Comparison of ENCODE assay signal across 11 cellular contexts in the genomic region with DNA sequence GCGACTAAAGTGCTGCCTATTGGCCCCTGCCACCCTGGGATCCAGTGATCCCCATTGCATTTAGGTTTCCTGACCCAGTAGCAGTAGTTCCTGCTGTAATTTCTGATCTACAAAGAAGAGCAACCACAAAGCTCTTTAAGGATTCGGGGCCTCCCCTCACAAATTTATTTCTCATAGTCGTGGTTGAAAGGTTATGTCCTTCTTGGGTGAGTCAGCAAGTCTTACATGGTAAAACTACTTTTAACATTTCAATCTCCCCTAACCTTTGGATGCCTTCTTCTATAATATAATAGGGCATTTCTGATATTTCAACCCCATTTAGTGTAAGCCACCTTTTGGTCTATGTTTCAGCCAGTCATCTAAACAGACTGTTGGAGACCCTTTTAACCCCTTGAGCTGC. TPM values are rescaled to one million over a fixed set of nuclear protein-coding genes. Genes with fewer than 3 reads are reported as not detected.
DNase-seq lines count a peak whose midpoint lies in the region; ATAC-seq, FAIRE-seq and TF ChIP-seq lines count a peak whose summit lies in the region.
"Had no signal": no experiment of that assay in that cellular context is flagged by ENCODE, and none has a peak within 500 bp of the region (broad histone marks: within the 10 kb centered on the region; RNA-seq: fewer than 3 reads in every experiment).

No MANE protein-coding gene starts in this region.

- peak; percentile 4 for FAIRE-seq in RCC 7860 (lab: Jason Lieb, UNC)

- POLR2A ChIA-PET in naive thymus-derived CD8-positive, alpha-beta T cell (lab: Charles Lee) = interaction anchor here (1.0 to 1.2 kb wide), 2 partner anchors 15 to 26 kb away, joined by 3 read pairs; partner anchors contain the start of genes IDH1 and PIKFYVE

- no peaks in the 10 kb centered on the region for H3K4me1 ChIP-seq in endodermal cell (ENCODE audit: control insufficient read depth, insufficient read depth, low read length)

- H3K4me3 ChIP-seq in HFF-Myc (replicated peaks; ENCODE audit: low read depth, low read length) (no peak overlapping the region), endodermal cell (ENCODE audit: low read length) (no peak overlapping the region)
- H3K4me3 ChIP-seq: dorsolateral prefrontal cortex, psoas muscle had no signal

- H3K9ac ChIP-seq in endodermal cell (ENCODE audit: extremely low read depth, low read length, poor library complexity, severe bottlenecking) = no peak overlapping the region

- no peak overlapping the region for H3K27ac ChIP-seq in endodermal cell (ENCODE audit: low read depth, low read length)
- H3K27ac ChIP-seq: dorsolateral prefrontal cortex, psoas muscle had no signal

- H3K4me1 Mint-ChIP-seq in naive thymus-derived CD8-positive, alpha-beta T cell = peaks cover 16 to 34% (median 31%) of the 10 kb centered on the region in 4 donors
- peaks cover 11% of the 10 kb centered on the region for H3K4me1 Mint-ChIP-seq in endodermal cell

- no peak for TF ChIP-seq CTCF in HFF-Myc (IDR thresholded peaks at IDR 0.05; ENCODE audit: low read depth, low read length, missing control alignments)
- TF ChIP-seq CTCF in endodermal cell (conservative IDR thresholded peaks at IDR 0.05) = no peak

- no peak overlapping the region for H3K4me3 Mint-ChIP-seq in naive thymus-derived CD8-positive, alpha-beta T cell
- H3K4me3 Mint-ChIP-seq in endodermal cell = no peak overlapping the region
- H3K4me3 Mint-ChIP-seq: immature natural killer cell had no signal

- H3K36me3 ChIP-seq in endodermal cell (ENCODE audit: control insufficient read depth, insufficient read depth, low read length) = peaks cover 81% of the 10 kb centered on the region

- peak; percentile 57 for ATAC-seq in GM18858 (IDR thresholded peaks at IDR 0.05; ENCODE audit: unreplicated experiment)
- ATAC-seq in naive thymus-derived CD8-positive, alpha-beta T cell = no peak
- ATAC-seq: psoas muscle had no signal

- peaks cover 32 to 94% (median 48%) of the 10 kb centered on the region in 3 donors for H3K36me3 Mint-ChIP-seq in naive thymus-derived CD8-positive, alpha-beta T cell
- H3K36me3 Mint-ChIP-seq in endodermal cell (ENCODE audit: low read depth) = peaks cover 74% of the 10 kb centered on the region

- peaks cover 13% of the 10 kb centered on the region for H3K9me3 ChIP-seq in endodermal cell (ENCODE audit: control insufficient read depth, low read length)
- H3K9me3 ChIP-seq: psoas muscle had no signal

- DNase-seq in HFF-Myc (ENCODE audit: extremely low read depth, low read depth) (peak; percentile 26), RCC 7860 (ENCODE audit: low spot score) (no peak), SKM-1 (lab: John Stamatoyannopoulos, UW; ENCODE audit: unreplicated experiment) (no peak), DMS79 treated with DMSO at 0.1 percent for 48 hours (lab: John Stamatoyannopoulos, UW) (no peak), endodermal cell (no peak)
- no peak for DNase-seq in naive thymus-derived CD8-positive, alpha-beta T cell
- DNase-seq: dorsolateral prefrontal cortex, GDM1, immature natural killer cell, psoas muscle had no signal

- H3K27me3 Mint-ChIP-seq in naive thymus-derived CD8-positive, alpha-beta T cell = no peaks in the 10 kb centered on the region
- H3K27me3 Mint-ChIP-seq in endodermal cell (ENCODE audit: insufficient read depth) = no peaks in the 10 kb centered on the region

- peaks cover 0 to 8% (median 0%) of the 10 kb centered on the region in 9 donors for H3K9me3 Mint-ChIP-seq in naive thymus-derived CD8-positive, alpha-beta T cell
- H3K9me3 Mint-ChIP-seq in endodermal cell = peaks cover 3% of the 10 kb centered on the region
- H3K9me3 Mint-ChIP-seq: immature natural killer cell had no signal

- H3K27ac Mint-ChIP-seq in naive thymus-derived CD8-positive, alpha-beta T cell = peak overlapping the region in 7 of 10 donors; percentile 4 to 80 (median 36)
- H3K27ac Mint-ChIP-seq in endodermal cell = no peak overlapping the region

- 96 to 100% methylated on average over 1 to 3 of the region's 3 CpGs for WGBS in endodermal cell (ENCODE audit: insufficient coverage in 1 of 2, insufficient read length in 1 of 2), 2 experiments

- H3K27me3 ChIP-seq in endodermal cell (ENCODE audit: control insufficient read depth, insufficient read depth, low read length, poor library complexity, severe bottlenecking) = no peaks in the 10 kb centered on the region
- H3K27me3 ChIP-seq: dorsolateral prefrontal cortex had no signal

RNA-seq across cellular contexts. Expression of gene PIKFYVE, which starts 14.9 kb away (rescaled TPM):
- total RNA-seq in naive thymus-derived CD8-positive, alpha-beta T cell = 10 to 100 TPM; 50.6 to 51.2 TPM
- 1 to 10 TPM; 5.3 to 6.6 (median 5.4) TPM for polyA plus RNA-seq in naive thymus-derived CD8-positive, alpha-beta T cell
- total RNA-seq in endodermal cell = 10 to 100 TPM; 34.9 to 41.2 TPM
- polyA plus RNA-seq in endodermal cell (2013, experiment 1 of 2) = 19.7 TPM
- polyA plus RNA-seq in endodermal cell (2013, experiment 2 of 2) = 22.8 TPM

RNA-seq across cellular contexts. Expression of gene IDH1, which starts 26.1 kb away (rescaled TPM):
- total RNA-seq in naive thymus-derived CD8-positive, alpha-beta T cell = 10 to 100 TPM; 20.0 to 20.8 TPM
- polyA plus RNA-seq in naive thymus-derived CD8-positive, alpha-beta T cell = 1 to 10 TPM; 2.6 to 5.5 (median 3.8) TPM
- total RNA-seq in endodermal cell = 100 to 1,000 TPM; 305 to 431 TPM
- polyA plus RNA-seq in endodermal cell (2013, experiment 1 of 2) = 228 TPM
- 244 TPM for polyA plus RNA-seq in endodermal cell (2013, experiment 2 of 2)

Comparison
In these comparisons a context has a peak if more than half of its experiments do, and no peak if none do; other contexts are left out.
1. RNA of gene IDH1, which starts 26.1 kb away (total RNA-seq): 305 to 431 TPM in endodermal cell; 20.0 to 20.8 TPM in naive thymus-derived CD8-positive, alpha-beta T cell; every median in the first group is over 10 times any median in the second.